15 cellular contexts compared by ENCODE assay signal in the genomic region with DNA sequence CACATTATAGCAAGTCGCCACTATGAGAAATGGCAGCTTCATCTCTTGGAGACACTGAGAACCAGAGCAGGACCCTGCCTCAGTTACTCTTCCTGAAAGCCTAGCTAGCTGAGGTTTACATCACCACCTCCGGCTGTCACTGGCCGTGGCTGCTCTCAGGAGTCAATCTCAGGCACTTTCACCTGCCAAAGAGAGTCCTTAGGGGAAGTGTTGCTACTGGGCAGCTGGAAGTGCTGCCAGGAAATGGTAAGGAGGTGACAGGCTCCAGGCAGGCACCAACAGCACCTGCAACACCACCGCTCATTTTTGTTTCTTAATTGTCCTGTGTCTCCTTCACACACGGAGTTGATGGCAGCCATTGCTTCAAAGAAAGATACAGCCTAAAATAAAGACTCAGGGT.
DNase-seq lines count a peak whose midpoint lies in the region; ATAC-seq and TF ChIP-seq lines count a peak whose summit lies in the region.
"Had no signal": no experiment of that assay in that cellular context is flagged by ENCODE, and none has a peak within 500 bp of the region (broad histone marks: within the 10 kb centered on the region; RNA-seq: fewer than 3 reads in every experiment).

No MANE protein-coding gene starts in this region.

- H3K36me3 ChIP-seq in left ventricle myocardium inferior = no peaks in the 10 kb centered on the region

- DNase-seq in NCI-H1417 (lab: John Stamatoyannopoulos, UW) (peak in 2 of 3 experiments; percentile 29 to 36), NCI-H1417 treated with DMSO at 0.1 percent for 48 hours (lab: John Stamatoyannopoulos, UW) (no peak), left ventricle myocardium superior (peak; percentile 27), left ventricle myocardium inferior (no peak), endothelial cell (ENCODE audit: low spot score) (no peak), GM13977 (ENCODE audit: low spot score) (no peak), HuH-7 (ENCODE audit: low spot score) (no peak)
- DNase-seq: CD4-positive, CD25-positive, alpha-beta regulatory T cell; H9; NCI-H187; NCI-H524 treated with DMSO at 0.1 percent for 48 hours; PC-3 had no signal

- intact Hi-C loops in left ventricle myocardium superior (cut with micrococcal nuclease) (no loop called here), left ventricle myocardium inferior (cut with micrococcal nuclease) (no loop called here)

- H3K4me1 Mint-ChIP-seq in endothelial cell (ENCODE audit: unreplicated experiment) = peaks cover 7% of the 10 kb centered on the region
- H3K4me1 Mint-ChIP-seq: B cell; CD4-positive, CD25-positive, alpha-beta regulatory T cell; H9 had no signal

- peaks cover 9% of the 10 kb centered on the region for H3K27me3 Mint-ChIP-seq in endothelial cell (ENCODE audit: unreplicated experiment)
- H3K27me3 Mint-ChIP-seq: B cell; CD4-positive, CD25-positive, alpha-beta regulatory T cell had no signal

- no peak overlapping the region for H3K4me3 ChIP-seq in left ventricle myocardium inferior

- H3K9me3 ChIP-seq in left ventricle myocardium inferior (replicated peaks) = no peaks in the 10 kb centered on the region

- H3K27me3 ChIP-seq in left ventricle myocardium inferior (ENCODE audit: low read depth) = peaks cover 26% of the 10 kb centered on the region

- peak overlapping the region; percentile 68 for H3K4me3 Mint-ChIP-seq in endothelial cell (ENCODE audit: unreplicated experiment)
- H3K4me3 Mint-ChIP-seq: B cell; CD4-positive, CD25-positive, alpha-beta regulatory T cell; H9 had no signal

- peak overlapping the region; percentile 84 for H3K27ac Mint-ChIP-seq in endothelial cell (ENCODE audit: unreplicated experiment)
- H3K27ac Mint-ChIP-seq: B cell; CD4-positive, CD25-positive, alpha-beta regulatory T cell; H9 had no signal

- H3K27ac ChIP-seq in left ventricle myocardium inferior (replicated peaks) = no peak overlapping the region
- H3K27ac ChIP-seq: 22Rv1 had no signal

- H3K4me1 ChIP-seq in left ventricle myocardium inferior = no peaks in the 10 kb centered on the region

- ATAC-seq in left ventricle myocardium superior (peak; percentile 83), HG02970 (IDR thresholded peaks at IDR 0.05; ENCODE audit: low FRiP score, unreplicated experiment) (no peak)
- ATAC-seq: PC-3 had no signal

- in situ Hi-C loops in GM13977 (cut with MboI; ENCODE audit: low pct_unique_long_range_greater_than_20kb, low sequenced_read_pairs, unreplicated experiment) = no loop called here

- H3K36me3 Mint-ChIP-seq in endothelial cell (ENCODE audit: low read depth, unreplicated experiment) = no peaks in the 10 kb centered on the region
- H3K36me3 Mint-ChIP-seq: CD4-positive, CD25-positive, alpha-beta regulatory T cell had no signal

- peaks cover 12% of the 10 kb centered on the region for H3K9me3 Mint-ChIP-seq in endothelial cell (ENCODE audit: unreplicated experiment)

- TF ChIP-seq CTCF in left ventricle myocardium inferior (IDR thresholded peaks at IDR 0.05; ENCODE audit: borderline replicate concordance) = no peak
- TF ChIP-seq CTCF in endothelial cell (IDR thresholded peaks at IDR 0.05; ENCODE audit: unreplicated experiment) = no peak
- TF ChIP-seq CTCF in GM13977 (IDR thresholded peaks at IDR 0.05; ENCODE audit: extremely low read depth, insufficient read depth, missing control alignments) = no peak

Comparison
In these comparisons a context has a peak if more than half of its experiments do, and no peak if none do; other contexts are left out.
1. DNase-seq: peak in NCI-H1417 (2 of 3) and left ventricle myocardium superior (single experiment); none in NCI-H1417 treated with DMSO at 0.1 percent for 48 hours (single experiment), left ventricle myocardium inferior (single experiment), endothelial cell (single experiment), GM13977 (single experiment) and HuH-7 (single experiment).